In genomic region chr5:171155621-171156020, GRCh38 we compare ENCODE assay signal across 1 cellular context.
TF ChIP-seq lines count a peak whose summit lies in the region.

No MANE protein-coding gene starts in this region.

TF ChIP-seq in IMR-90, 13 proteins besides CTCF, POLR2A, EP300 and RAD21 (continued from another document):
- TF ChIP-seq USF2 (IDR thresholded peaks at IDR 0.05; ENCODE audit: low read depth, low read length): no peak
- TF ChIP-seq ELK1 (IDR thresholded peaks at IDR 0.05; ENCODE audit: borderline replicate concordance, low read depth, low read length): no peak
- no peak for TF ChIP-seq RFX5 (IDR thresholded peaks at IDR 0.05; ENCODE audit: low read depth, low read length)
- TF ChIP-seq MXI1 (IDR thresholded peaks at IDR 0.05; ENCODE audit: borderline replicate concordance, low read depth, low read length): no peak
- TF ChIP-seq MAFK (IDR thresholded peaks at IDR 0.05; ENCODE audit: low read depth, low read length): no peak
